In genomic region chr17:19570497-19571151, GRCh38 we compare ENCODE assay signal across 16 cellular contexts. TPM values are rescaled to one million over a fixed set of nuclear protein-coding genes. Genes with fewer than 3 reads are reported as not detected.
A peak's percentile ranks its signal among the peaks of the same experiment; 100 is the strongest.
DNase-seq lines count a peak whose midpoint lies in the region; ATAC-seq and TF ChIP-seq lines count a peak whose summit lies in the region.
"Had no signal": no experiment of that assay in that cellular context is flagged by ENCODE, and none has a peak within 500 bp of the region (broad histone marks: within the 10 kb centered on the region; RNA-seq: fewer than 3 reads in every experiment).

No MANE protein-coding gene starts in this region.

- peak; percentile 48 for ATAC-seq in body of pancreas
- no peak for ATAC-seq in HG02678 (IDR thresholded peaks at IDR 0.05; ENCODE audit: unreplicated experiment)
- ATAC-seq in HG02623 (IDR thresholded peaks at IDR 0.05; ENCODE audit: unreplicated experiment): no peak
- ATAC-seq: heart right ventricle had no signal

- WGBS in body of pancreas, 2 donors: 42 to 60% methylated on average over 4 of the region's 4 CpGs

- H3K9me3 ChIP-seq in body of pancreas (no peaks in the 10 kb centered on the region), muscle layer of colon (ENCODE audit: low read length) (no peaks in the 10 kb centered on the region)
- H3K9me3 ChIP-seq: HAP-1, heart right ventricle, SJCRH30 had no signal

- DNase-seq in DMS 273 treated with DMSO at 0.1 percent for 48 hours (lab: John Stamatoyannopoulos, UW) (peak; percentile 36), MV-4-11 (lab: John Stamatoyannopoulos, UW) (peak; percentile 55), body of pancreas (peak in 1 of 4 donors; percentile 18), cortex of kidney (lab: John Stamatoyannopoulos, UW) (no peak)
- DNase-seq: activated CD4-positive, CD25-positive, alpha-beta regulatory T cell treated with anti-CD3 and anti-CD28 coated beads, Interleukin-2, amount 50 U/mL, for 72 hours; heart right ventricle; immature natural killer cell; stimulated activated CD4-positive, alpha-beta T cell treated with anti-CD3 and anti-CD28 coated beads, Interleukin-1b, Interleukin-23, amount 100 ng/mL, for 48 hours; trophoblast cell had no signal

- intact Hi-C loops in body of pancreas (cut with DNase I): no loop called here

- H3K4me1 ChIP-seq in body of pancreas (peaks cover 9% of the 10 kb centered on the region), muscle layer of colon (ENCODE audit: insufficient read depth, low read length) (peaks cover 37% of the 10 kb centered on the region)
- H3K4me1 ChIP-seq: HAP-1, SJCRH30 had no signal

- H3K4me3 ChIP-seq in body of pancreas (no peak overlapping the region), muscle layer of colon (ENCODE audit: low read depth in 1 of 2, low read length in 2 of 2) (no peak overlapping the region)
- H3K4me3 ChIP-seq: HAP-1, heart right ventricle, SJCRH30 had no signal

- no peaks in the 10 kb centered on the region for H3K36me3 ChIP-seq in body of pancreas (replicated peaks in 1 of 2; ENCODE audit: insufficient read depth in 1 of 2, low read depth in 2 of 2)
- H3K36me3 ChIP-seq in muscle layer of colon (ENCODE audit: insufficient read depth, low read length): no peaks in the 10 kb centered on the region
- H3K36me3 ChIP-seq: HAP-1, heart right ventricle, SJCRH30 had no signal

- H3K27ac ChIP-seq in body of pancreas (peak overlapping the region in 1 of 4 donors; percentile 8), muscle layer of colon (ENCODE audit: low read depth, low read length) (peak overlapping the region; percentile 54)
- H3K27ac ChIP-seq: heart right ventricle, SJCRH30 had no signal

- no peak for TF ChIP-seq CTCF in body of pancreas (IDR thresholded peaks at IDR 0.05)

- H3K27me3 ChIP-seq in body of pancreas (no peaks in the 10 kb centered on the region), muscle layer of colon (ENCODE audit: control insufficient read depth in 1 of 2, insufficient read depth in 2 of 2, low read length in 2 of 2) (no peaks in the 10 kb centered on the region)
- H3K27me3 ChIP-seq: heart right ventricle had no signal

- no peak for TF ChIP-seq POLR2A in body of pancreas (IDR thresholded peaks at IDR 0.05)

- H3K9ac ChIP-seq in muscle layer of colon (ENCODE audit: low read length): no peak overlapping the region

RNA-seq across cellular contexts. Expression of gene SLC47A1, which starts 37.0 kb away (rescaled TPM):
- not detected for total RNA-seq in body of pancreas
- total RNA-seq: natural killer cell treated with Interleukin-12 subunit alpha and Interleukin-12 subunit beta and Interleukin-15 and Interleukin-18, amount 100 ng/mL, for 72 hours; SJCRH30; T-helper 2 cell treated with Interferon-gamma antibody and Interleukin-4, amounts not matched to agents 100 ng/mL and 5 ng/mL, for 36 hours had no signal
